In the genomic region with DNA sequence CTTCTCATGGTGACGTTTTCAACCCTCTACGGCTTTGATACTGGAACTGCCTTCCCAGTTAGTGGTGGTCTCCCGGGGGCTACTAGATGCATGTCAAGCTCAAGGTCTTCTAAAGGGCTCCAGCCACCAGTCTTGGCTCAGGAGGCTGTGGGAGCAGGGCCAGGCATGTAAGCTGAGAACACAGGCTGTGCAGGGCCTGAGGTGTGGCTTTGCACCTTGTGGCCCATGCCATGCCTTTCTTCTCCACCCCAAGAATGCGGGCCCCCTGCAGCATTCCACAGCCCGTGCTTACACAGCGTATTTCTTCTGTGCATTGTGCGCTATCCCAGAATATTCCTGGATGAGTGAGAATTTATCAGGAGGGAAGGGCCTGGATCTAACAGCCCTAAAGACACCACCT, we compare ENCODE assay signal across 18 cellular contexts.
"Had no signal": no experiment of that assay in that cellular context is flagged by ENCODE, and none has a peak within 500 bp of the region (broad histone marks: within the 10 kb centered on the region; RNA-seq: fewer than 3 reads in every experiment).

No MANE protein-coding gene starts in this region.

- H3K27me3 Mint-ChIP-seq: activated naive CD8-positive, alpha-beta T cell treated with anti-CD3 and anti-CD28 coated beads, Interleukin-2, amount 50 U/mL, for 24 hours; natural killer cell treated with Interleukin-12 subunit alpha and Interleukin-12 subunit beta and Interleukin-15 and Interleukin-18, amount 100 ng/mL, for 72 hours had no signal

- H3K27ac ChIP-seq: coronary artery, uterus, VCaP had no signal

- DNase-seq: activated CD4-positive, alpha-beta T cell treated with anti-CD3 and anti-CD28 coated beads, Interleukin-2, amount 50 U/mL, for 1 hour; activated CD4-positive, CD25-positive, alpha-beta regulatory T cell treated with anti-CD3 and anti-CD28 coated beads, Interleukin-2, amount 50 U/mL, for 72 hours; activated CD8-positive, alpha-beta memory T cell treated with anti-CD3 and anti-CD28 coated beads, Interleukin-2, amount 50 U/mL, for 4 hours; activated effector memory CD4-positive, alpha-beta T cell treated with Interleukin-2 at 50 U/mL for 16 hours; activated naive CD4-positive, alpha-beta T cell treated with anti-CD3 and anti-CD28 coated beads, Interleukin-2, amount 10 ng/mL, durations not matched to agents 7 days and 5 days; activated naive CD8-positive, alpha-beta T cell treated with anti-CD3 and anti-CD28 coated beads, Interleukin-2, amount 50 U/mL, for 24 hours; activated T-cell treated with anti-CD3 and anti-CD28 coated beads, Interleukin-2, amount 50 U/mL, for 48 hours; anterior cingulate cortex; kidney glomerular epithelial cell; stimulated activated CD4-positive, alpha-beta T cell treated with anti-CD3 and anti-CD28 coated beads, Interleukin-4, amount 100 ng/mL, for 1 hour; SW 1271; T-helper 2 cell; uterus had no signal

- H3K36me3 ChIP-seq: uterus had no signal

- H3K36me3 Mint-ChIP-seq: activated naive CD4-positive, alpha-beta T cell treated with anti-CD3 and anti-CD28 coated beads, Interleukin-2, amount 10 ng/mL, durations not matched to agents 7 days and 5 days; natural killer cell treated with Interleukin-12 subunit alpha and Interleukin-12 subunit beta and Interleukin-15 and Interleukin-18, amount 100 ng/mL, for 72 hours had no signal

- H3K4me3 Mint-ChIP-seq: activated naive CD4-positive, alpha-beta T cell treated with anti-CD3 and anti-CD28 coated beads, Interleukin-2, amount 10 ng/mL, durations not matched to agents 7 days and 5 days; activated naive CD8-positive, alpha-beta T cell treated with anti-CD3 and anti-CD28 coated beads, Interleukin-2, amount 50 U/mL, for 24 hours; central memory CD8-positive, alpha-beta T cell; natural killer cell treated with Interleukin-12 subunit alpha and Interleukin-12 subunit beta and Interleukin-15 and Interleukin-18, amount 100 ng/mL, for 72 hours had no signal

- H3K27ac Mint-ChIP-seq: activated naive CD4-positive, alpha-beta T cell treated with anti-CD3 and anti-CD28 coated beads, Interleukin-2, amount 10 ng/mL, durations not matched to agents 7 days and 5 days; activated naive CD8-positive, alpha-beta T cell treated with anti-CD3 and anti-CD28 coated beads, Interleukin-2, amount 50 U/mL, for 24 hours; natural killer cell treated with Interleukin-12 subunit alpha and Interleukin-12 subunit beta and Interleukin-15 and Interleukin-18, amount 100 ng/mL, for 72 hours had no signal

- H3K9me3 Mint-ChIP-seq: activated naive CD4-positive, alpha-beta T cell treated with anti-CD3 and anti-CD28 coated beads, Interleukin-2, amount 10 ng/mL, durations not matched to agents 7 days and 5 days; activated naive CD8-positive, alpha-beta T cell treated with anti-CD3 and anti-CD28 coated beads, Interleukin-2, amount 50 U/mL, for 24 hours; central memory CD8-positive, alpha-beta T cell; natural killer cell treated with Interleukin-12 subunit alpha and Interleukin-12 subunit beta and Interleukin-15 and Interleukin-18, amount 100 ng/mL, for 72 hours had no signal

- H3K4me3 ChIP-seq: coronary artery, uterus had no signal

- FAIRE-seq: frontal cortex had no signal

- ATAC-seq: activated naive CD8-positive, alpha-beta T cell treated with anti-CD3 and anti-CD28 coated beads, Interleukin-2, amount 50 U/mL, for 24 hours; natural killer cell treated with Interleukin-12 subunit alpha and Interleukin-12 subunit beta and Interleukin-15 and Interleukin-18, amount 100 ng/mL, for 72 hours had no signal

- H3K4me1 Mint-ChIP-seq: activated naive CD4-positive, alpha-beta T cell treated with anti-CD3 and anti-CD28 coated beads, Interleukin-2, amount 10 ng/mL, durations not matched to agents 7 days and 5 days had no signal

- H3K4me1 ChIP-seq: uterus had no signal

- H3K27me3 ChIP-seq: uterus had no signal

- H3K9me3 ChIP-seq: uterus had no signal
